1 cellular context compared by ENCODE assay signal in genomic region chr12:124732275-124733075, GRCh38.
TF ChIP-seq lines count a peak whose summit lies in the region.

No MANE protein-coding gene starts in this region.

TF ChIP-seq in H1, 55 proteins besides CTCF, POLR2A, EP300 and RAD21:
- TF ChIP-seq MAX (IDR thresholded peaks at IDR 0.05) (peak; percentile 80), RBBP5 (IDR thresholded peaks at IDR 0.05; ENCODE audit: borderline replicate concordance, low read depth, low read length) (no peak), E2F6 (IDR thresholded peaks at IDR 0.05) (peak; percentile 73), SAP30 (IDR thresholded peaks at IDR 0.05; ENCODE audit: insufficient read depth, insufficient replicate concordance, low read length) (no peak)
